21 cellular contexts compared by ENCODE assay signal in genomic region chr1:173175514-173176146, GRCh38. TPM values are rescaled to one million over a fixed set of nuclear protein-coding genes. Genes with fewer than 3 reads are reported as not detected.
DNase-seq lines count a peak whose midpoint lies in the region; ATAC-seq, FAIRE-seq and TF ChIP-seq lines count a peak whose summit lies in the region.
"Had no signal": no experiment of that assay in that cellular context is flagged by ENCODE, and none has a peak within 500 bp of the region (broad histone marks: within the 10 kb centered on the region; RNA-seq: fewer than 3 reads in every experiment).

No MANE protein-coding gene starts in this region.

- H3K4me1 ChIP-seq in astrocyte (ENCODE audit: insufficient read depth, low read length), result no peaks in the 10 kb centered on the region
- H3K4me1 ChIP-seq in thymus (ENCODE audit: control insufficient read depth, insufficient read depth, low read length), result no peaks in the 10 kb centered on the region
- no peaks in the 10 kb centered on the region for H3K4me1 ChIP-seq in aorta (ENCODE audit: control insufficient read depth in 1 of 2, insufficient read depth in 2 of 2, low read length in 2 of 2)

- H3K27ac ChIP-seq in astrocyte (ENCODE audit: low read depth, low read length), result no peak overlapping the region
- H3K27ac ChIP-seq in thymus (ENCODE audit: low read depth), result peak overlapping the region; percentile 9
- no peak overlapping the region for H3K27ac ChIP-seq in aorta (ENCODE audit: low read depth in 1 of 2, low read length in 2 of 2)
- H3K27ac ChIP-seq: neutrophil, thoracic aorta, WERI-Rb-1 had no signal

- H3K9me3 Mint-ChIP-seq in astrocyte (ENCODE audit: unreplicated experiment), result peaks cover 31% of the 10 kb centered on the region

- no peak for TF ChIP-seq CTCF in astrocyte (IDR thresholded peaks at IDR 0.05; ENCODE audit: insufficient read depth, low read depth, low read length)
- TF ChIP-seq CTCF in fibroblast of villous mesenchyme (IDR thresholded peaks at IDR 0.05; ENCODE audit: insufficient read depth, low read depth, low read length), result no peak

- no peaks in the 10 kb centered on the region for H3K79me2 ChIP-seq in astrocyte (ENCODE audit: insufficient read depth, low read length)

- no peaks in the 10 kb centered on the region for H3K27me3 ChIP-seq in astrocyte (ENCODE audit: insufficient read depth, low read length)
- no peaks in the 10 kb centered on the region for H3K27me3 ChIP-seq in thymus (ENCODE audit: control insufficient read depth, insufficient read depth)
- H3K27me3 ChIP-seq in aorta (ENCODE audit: control insufficient read depth in 1 of 2, insufficient read depth in 2 of 2, low read length in 1 of 2), result no peaks in the 10 kb centered on the region
- H3K27me3 ChIP-seq: neutrophil had no signal

- H3K36me3 ChIP-seq in astrocyte (ENCODE audit: insufficient read depth, low read length) (no peaks in the 10 kb centered on the region), thymus (ENCODE audit: control insufficient read depth, insufficient read depth) (no peaks in the 10 kb centered on the region), aorta (ENCODE audit: control insufficient read depth in 1 of 2, insufficient read depth in 2 of 2, low read length in 1 of 2) (no peaks in the 10 kb centered on the region)
- H3K36me3 ChIP-seq: neutrophil, thoracic aorta, WERI-Rb-1 had no signal

- H3K4me2 ChIP-seq in astrocyte (ENCODE audit: low read length), result no peak overlapping the region

- H3K27me3 Mint-ChIP-seq in astrocyte (ENCODE audit: low read depth, unreplicated experiment), result no peaks in the 10 kb centered on the region
- H3K27me3 Mint-ChIP-seq: activated CD8-positive, alpha-beta T cell treated with anti-CD3 and anti-CD28 coated beads for 36 hours had no signal

- no peak overlapping the region for H3K4me3 ChIP-seq in astrocyte (ENCODE audit: insufficient read depth, low read depth, low read length)
- no peak overlapping the region for H3K4me3 ChIP-seq in fibroblast of villous mesenchyme (ENCODE audit: low read depth, low read length)
- H3K4me3 ChIP-seq in thymus (ENCODE audit: low read length), result no peak overlapping the region
- no peak overlapping the region for H3K4me3 ChIP-seq in aorta (ENCODE audit: low read length in 2 of 2)
- H3K4me3 ChIP-seq: K562, thoracic aorta had no signal

- peaks cover 22% of the 10 kb centered on the region for H3K9me3 ChIP-seq in astrocyte (ENCODE audit: insufficient read depth, low read depth, low read length)
- H3K9me3 ChIP-seq in thymus (ENCODE audit: control insufficient read depth), result peaks cover 3% of the 10 kb centered on the region
- peaks cover 5% of the 10 kb centered on the region for H3K9me3 ChIP-seq in aorta (ENCODE audit: control insufficient read depth, low read length)

- intact Hi-C loops in aorta (cut with DNase I), result no loop called here

- peaks cover 4% of the 10 kb centered on the region for H3K36me3 Mint-ChIP-seq in astrocyte (ENCODE audit: low read depth, unreplicated experiment)

- 70% methylated on average over 2 of the region's 2 CpGs for WGBS in thymus
- 95 to 96% methylated on average over 2 of the region's 2 CpGs for WGBS in aorta, 2 donors

- DNase-seq in HCEC 1CT (peak; percentile 36), astrocyte (ENCODE audit: low read depth) (peak; percentile 39), fibroblast of villous mesenchyme (ENCODE audit: low read depth) (peak; percentile 78), AML-193 (lab: John Stamatoyannopoulos, UW) (no peak), aorta (no peak), NCI-H748 (lab: John Stamatoyannopoulos, UW; ENCODE audit: unreplicated experiment) (no peak)
- DNase-seq: activated CD8-positive, alpha-beta T cell treated with anti-CD3 and anti-CD28 coated beads for 36 hours; activated naive CD8-positive, alpha-beta T cell treated with anti-CD3 and anti-CD28 coated beads, Interleukin-2, amount 50 U/mL, for 24 hours; DND-41; kidney; NCI-H1417; stimulated activated CD4-positive, alpha-beta T cell treated with anti-CD3 and anti-CD28 coated beads, Interleukin-4, amount 100 ng/mL, for 24 hours; stimulated activated CD8-positive, alpha-beta memory T cell treated with anti-CD3 and anti-CD28 coated beads, Interleukin-4, amount 100 ng/mL, for 48 hours; WERI-Rb-1 had no signal

- H2AFZ ChIP-seq in astrocyte (ENCODE audit: low read depth, low read length), result no peak overlapping the region

- H3K4me3 Mint-ChIP-seq in astrocyte (ENCODE audit: unreplicated experiment), result no peak overlapping the region
- H3K4me3 Mint-ChIP-seq: activated CD8-positive, alpha-beta T cell treated with anti-CD3 and anti-CD28 coated beads for 36 hours; activated naive CD8-positive, alpha-beta T cell treated with anti-CD3 and anti-CD28 coated beads, Interleukin-2, amount 50 U/mL, for 24 hours; activated T-helper 1 cell treated with anti-CD3 and anti-CD28 coated beads, Interleukin-12 subunit alpha, Interleukin-12 subunit beta, Interleukin-2, Interleukin-4 antibody, amounts not matched to agents 30 ng/mL and 10 ng/mL and 1 ng/mL, durations not matched to agents 14 hours and 24 hours and 36 hours had no signal

- no peak overlapping the region for H3K27ac Mint-ChIP-seq in astrocyte (ENCODE audit: unreplicated experiment)
- H3K27ac Mint-ChIP-seq: activated CD8-positive, alpha-beta T cell treated with anti-CD3 and anti-CD28 coated beads for 36 hours; activated naive CD8-positive, alpha-beta T cell treated with anti-CD3 and anti-CD28 coated beads, Interleukin-2, amount 50 U/mL, for 24 hours; activated T-helper 1 cell treated with anti-CD3 and anti-CD28 coated beads, Interleukin-12 subunit alpha, Interleukin-12 subunit beta, Interleukin-2, Interleukin-4 antibody, amounts not matched to agents 30 ng/mL and 10 ng/mL and 1 ng/mL, durations not matched to agents 14 hours and 24 hours and 36 hours had no signal

- no peak overlapping the region for H3K9ac ChIP-seq in astrocyte (ENCODE audit: low read length)

- no peaks in the 10 kb centered on the region for H4K20me1 ChIP-seq in astrocyte (ENCODE audit: insufficient read depth, low read length)

- no peak for ATAC-seq in aorta (ENCODE audit: low FRiP score)
- ATAC-seq: activated CD8-positive, alpha-beta T cell treated with anti-CD3 and anti-CD28 coated beads for 36 hours; activated naive CD8-positive, alpha-beta T cell treated with anti-CD3 and anti-CD28 coated beads, Interleukin-2, amount 50 U/mL, for 24 hours; K562; sciatic nerve had no signal

- H3K4me1 Mint-ChIP-seq in astrocyte (ENCODE audit: low read depth, unreplicated experiment), result peaks cover 2% of the 10 kb centered on the region
- H3K4me1 Mint-ChIP-seq: activated naive CD8-positive, alpha-beta T cell treated with anti-CD3 and anti-CD28 coated beads, Interleukin-2, amount 50 U/mL, for 24 hours had no signal

- FAIRE-seq in astrocyte (lab: Jason Lieb, UNC), result no peak
- FAIRE-seq: GM19239, K562, kidney had no signal

RNA-seq across cellular contexts. Expression of gene TNFSF4, which starts 31.5 kb away (rescaled TPM):
- 3.0 and 3.3 TPM in 2 replicates for total RNA-seq in astrocyte
- total RNA-seq in fibroblast of villous mesenchyme, result 45.1 and 127 TPM in 2 replicates
- 4.5 TPM for polyA plus RNA-seq in thymus
- 1 to 10 TPM in 1 of 2 donors, under 1 TPM in 1; 0.49 to 4.0 TPM for total RNA-seq in aorta
- polyA plus RNA-seq in aorta, result 1 to 10 TPM in 1 of 2 donors, not detected in 1; 2.5 TPM

Comparison
In these comparisons a context has a peak if more than half of its experiments do, and no peak if none do; other contexts are left out.
1. DNase-seq: peak in HCEC 1CT (single experiment), astrocyte (single experiment) and fibroblast of villous mesenchyme (single experiment); none in AML-193 (0 of 2), aorta (0 of 2) and NCI-H748 (single experiment).